In the genomic region with DNA sequence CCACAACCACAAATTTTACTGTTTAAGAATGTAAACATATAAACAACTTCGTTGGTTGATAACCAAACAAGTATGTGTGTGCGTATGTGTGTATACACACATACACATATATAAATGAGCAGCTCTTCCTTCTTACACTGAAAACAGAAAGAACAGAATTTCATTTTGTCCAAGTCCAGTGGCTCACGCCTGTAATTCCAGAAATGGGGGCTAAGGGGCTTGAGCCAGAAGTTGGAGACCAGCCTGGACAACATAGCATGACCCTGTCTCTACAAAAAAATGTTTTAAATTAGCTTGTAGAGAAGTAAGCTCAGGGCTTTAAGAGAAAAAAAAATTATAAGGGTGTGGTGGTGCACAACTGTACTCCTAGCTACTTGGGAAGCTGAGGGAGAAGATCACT, we compare ENCODE assay signal across 23 cellular contexts.
"Had no signal": no experiment of that assay in that cellular context is flagged by ENCODE, and none has a peak within 500 bp of the region (broad histone marks: within the 10 kb centered on the region; RNA-seq: fewer than 3 reads in every experiment).

No MANE protein-coding gene starts in this region.

- DNase-seq: activated CD4-positive, alpha-beta memory T cell treated with anti-CD3 and anti-CD28 coated beads for 36 hours; activated CD4-positive, alpha-beta T cell treated with anti-CD3 and anti-CD28 coated beads, Interleukin-2, amount 10 ng/mL, durations not matched to agents 7 days and 5 days; activated CD4-positive, CD25-positive, alpha-beta regulatory T cell; activated CD8-positive, alpha-beta memory T cell treated with anti-CD3 and anti-CD28 coated beads for 24 hours; activated gamma-delta T cell; activated naive CD4-positive, alpha-beta T cell treated with anti-CD3 and anti-CD28 coated beads, Interleukin-2, amount 10 ng/mL, durations not matched to agents 7 days and 5 days; activated naive CD8-positive, alpha-beta T cell treated with anti-CD3 and anti-CD28 coated beads, Interleukin-2, amount 10 ng/mL, durations not matched to agents 7 days and 5 days; activated T-cell treated with anti-CD3 and anti-CD28 coated beads, Interleukin-2, amount 50 U/mL, for 4 hours; adrenal gland; anterior cingulate cortex; Kasumi-1; KBM-7; NCI-H1105 treated with DMSO at 0.1 percent for 48 hours; NCI-H1436 treated with DMSO at 0.1 percent for 48 hours; NCI-H187; NCI-H2081; NCI-H446; NCI-H524; SIG-M5; T-cell; T-helper 2 cell; T1000 had no signal

- ATAC-seq: activated T-cell treated with anti-CD3 and anti-CD28 coated beads, Interleukin-2, amount 50 U/mL, for 4 hours; activated T-helper 17 cell treated with anti-CD3 and anti-CD28 coated beads, Interleukin-2, amount 50 U/mL, for 72 hours; T-cell had no signal

- H3K9me3 ChIP-seq: adrenal gland had no signal

- H3K27me3 ChIP-seq: adrenal gland had no signal

- H3K27ac ChIP-seq: adrenal gland had no signal

- H3K4me3 ChIP-seq: adrenal gland had no signal
